Comparison of ENCODE assay signal across 9 cellular contexts in genomic region chr15:58865420-58865880, GRCh38.
DNase-seq lines count a peak whose midpoint lies in the region; ATAC-seq, FAIRE-seq and TF ChIP-seq lines count a peak whose summit lies in the region.
"Had no signal": no experiment of that assay in that cellular context is flagged by ENCODE, and none has a peak within 500 bp of the region (broad histone marks: within the 10 kb centered on the region; RNA-seq: fewer than 3 reads in every experiment).

No MANE protein-coding gene starts in this region.

- CTCF ChIA-PET in IMR-90 (lab: Yijun Ruan, JAX): no interaction called here
- CTCF ChIA-PET in HepG2 (lab: Yijun Ruan, JAX; ENCODE audit: low intra/inter-chr PET ratio, low total read pairs): no interaction called here

- BruUV-seq in IMR-90 (replicated peaks; lab: Mats Ljungman, UMichigan): no TSS peak
- BruUV-seq in HepG2 (replicated peaks; lab: Mats Ljungman, UMichigan): TSS peak; percentile 72

- no peaks in the 10 kb centered on the region for H3K27me3 ChIP-seq in IMR-90 (ENCODE audit: control insufficient read depth, insufficient read depth, low read length)
- H3K27me3 ChIP-seq in HepG2 (ENCODE audit: control insufficient read depth in 1 of 2, insufficient read depth in 2 of 2, low read length in 2 of 2): no peaks in the 10 kb centered on the region; a peak in 1 of 5 replicates
- peaks cover 0 to 4% (median 0%) of the 10 kb centered on the region in 5 donors for H3K27me3 ChIP-seq in subcutaneous abdominal adipose tissue (ENCODE audit: control insufficient read depth in 5 of 5, insufficient read depth in 4 of 5, low read length in 5 of 5)

- no peak overlapping the region for H2BK5ac ChIP-seq in IMR-90 (ENCODE audit: low read depth, low read length, poor library complexity, severe bottlenecking)

- H2AFZ ChIP-seq in IMR-90 (replicated peaks; ENCODE audit: low read length, poor library complexity): peak overlapping the region; percentile 88
- H2AFZ ChIP-seq in HepG2 (ENCODE audit: low read length): no peak overlapping the region

- H3K79me1 ChIP-seq in IMR-90 (ENCODE audit: low read depth in 1 of 2, low read length in 2 of 2): no peaks in the 10 kb centered on the region

- H3K56ac ChIP-seq in IMR-90 (ENCODE audit: extremely low read depth, insufficient read depth, low read length): no peak overlapping the region

- no peaks in the 10 kb centered on the region for H3K36me3 ChIP-seq in IMR-90 (ENCODE audit: control insufficient read depth, insufficient read depth, low read length)
- peaks cover 3 to 29% of the 10 kb centered on the region in 2 experiments; a peak in 4 of 5 replicates for H3K36me3 ChIP-seq in HepG2 (replicated peaks in 1 of 2; ENCODE audit: control insufficient read depth in 1 of 2, insufficient read depth in 2 of 2, low read length in 2 of 2)
- no peaks in the 10 kb centered on the region for H3K36me3 ChIP-seq in subcutaneous abdominal adipose tissue (ENCODE audit: control insufficient read depth in 5 of 5, insufficient read depth in 5 of 5, low read length in 5 of 5)

- H3K9ac ChIP-seq in IMR-90 (ENCODE audit: low read depth, low read length) (no peak overlapping the region), HepG2 (ENCODE audit: insufficient read depth, low read depth, low read length) (peak overlapping the region; percentile 87), subcutaneous abdominal adipose tissue (ENCODE audit: low read length in 5 of 5) (peak overlapping the region; percentile 16 to 77 (median 60))

- peak overlapping the region; percentile 11 to 56; a peak in 2 of 4 replicates for H4K8ac ChIP-seq in IMR-90 (ENCODE audit: low read depth in 2 of 2, low read length in 2 of 2)

- no peak overlapping the region; the same call in 1 of the 2 replicates for H2BK20ac ChIP-seq in IMR-90 (ENCODE audit: low read depth, low read length)

- no peak for TF ChIP-seq RAD21 in IMR-90 (IDR thresholded peaks at IDR 0.05; ENCODE audit: low read length)
- no peak for TF ChIP-seq RAD21 in HepG2 (CRISPR knock-in tag; IDR thresholded peaks at IDR 0.05)

- no peak overlapping the region; the same call in 1 of the 2 replicates for H3K18ac ChIP-seq in IMR-90 (ENCODE audit: low read depth, low read length)

- WGBS in IMR-90 (ENCODE audit: extremely low coverage in 2 of 2, insufficient read length in 1 of 2), 2 experiments: 62% methylated on average over 3 of the region's 15 CpGs; no CpG with 5 or more reads in 1 of the 2 experiments
- 3% methylated on average over 7 of the region's 15 CpGs for WGBS in HepG2 (ENCODE audit: low lambda C conversion rate)

- no peak for TF ChIP-seq POLR2A in IMR-90 (IDR thresholded peaks at IDR 0.05; ENCODE audit: low read depth, low read length)
- peak; percentile 75 to 95 for TF ChIP-seq POLR2A in HepG2 (IDR thresholded peaks at IDR 0.05; ENCODE audit: insufficient read depth in 1 of 2, low read depth in 2 of 2, low read length in 2 of 2)

- ATAC-seq in IMR-90 (ENCODE audit: low read depth) (peak; percentile 28), HepG2 (peak; percentile 48), left colon (no peak)

- H2AK5ac ChIP-seq in IMR-90 (ENCODE audit: low read depth, low read length): no peak overlapping the region

- no peaks in the 10 kb centered on the region for H3K9me1 ChIP-seq in IMR-90 (ENCODE audit: insufficient read depth, low read length)

- DNase-seq in IMR-90 (no peak), choroid plexus epithelial cell (ENCODE audit: low read depth) (no peak), HepG2 (ENCODE audit: low spot score) (peak; percentile 64), left colon (no peak), NCI-H146 (lab: John Stamatoyannopoulos, UW) (no peak), AML-193 (lab: John Stamatoyannopoulos, UW) (no peak)
- DNase-seq: NCI-H187 had no signal

- peaks cover 43% of the 10 kb centered on the region for H3K79me2 ChIP-seq in HepG2 (ENCODE audit: insufficient read depth, low read length)

- TF ChIP-seq CTCF in IMR-90 (conservative IDR thresholded peaks at IDR 0.05; ENCODE audit: low read depth, low read length) (no peak), choroid plexus epithelial cell (conservative IDR thresholded peaks at IDR 0.05; ENCODE audit: low read depth, low read length) (no peak), HepG2 (CRISPR knock-in tag; IDR thresholded peaks at IDR 0.05) (no peak)

- no peaks in the 10 kb centered on the region for H4K20me1 ChIP-seq in IMR-90 (ENCODE audit: insufficient read depth, low read length)
- H4K20me1 ChIP-seq in HepG2 (ENCODE audit: insufficient read depth, low read length): peaks cover 12% of the 10 kb centered on the region

- H3K14ac ChIP-seq in IMR-90 (replicated peaks; ENCODE audit: low read depth, low read length): no peak overlapping the region

- H3K4me2 ChIP-seq in IMR-90 (ENCODE audit: low read depth, low read length) (no peak overlapping the region), HepG2 (ENCODE audit: low read depth, low read length) (peak overlapping the region; percentile 82)

- no peak for TF ChIP-seq EP300 in HepG2 (IDR thresholded peaks at IDR 0.05; ENCODE audit: low read depth in 2 of 2, low read length in 2 of 2)
- no peak for TF ChIP-seq EP300 in HepG2 (CRISPR knock-in tag; IDR thresholded peaks at IDR 0.05; ENCODE audit: borderline replicate concordance)

- peak overlapping the region; percentile 75; the same call in 1 of the 2 replicates for H4K5ac ChIP-seq in IMR-90 (ENCODE audit: low read depth, low read length)

- in situ Hi-C loops in IMR-90 (cut with MboI; ENCODE audit: low sequenced_read_pairs): no loop called here
- in situ Hi-C loops in HepG2 (cut with HindIII; ENCODE audit: extremely low pct_ligation_motif_present, low pct_unique_long_range_greater_than_20kb): no loop called here

- H3K4me3 ChIP-seq in IMR-90 (ENCODE audit: insufficient read depth, low read depth, low read length) (no peak overlapping the region), choroid plexus epithelial cell (ENCODE audit: low read depth, low read length) (peak overlapping the region; percentile 54), HepG2 (replicated peaks in 1 of 3; ENCODE audit: insufficient read depth in 1 of 3, low read depth in 2 of 3, low read length in 3 of 3) (peak overlapping the region; percentile 80 to 86 (median 82)), subcutaneous abdominal adipose tissue (ENCODE audit: low read depth in 1 of 5, low read length in 5 of 5) (peak overlapping the region; percentile 61 to 90 (median 75))

- H3K4me1 ChIP-seq in IMR-90 (ENCODE audit: control insufficient read depth, insufficient read depth, low read length): no peaks in the 10 kb centered on the region; the same call in 1 of the 2 replicates
- H3K4me1 ChIP-seq in HepG2 (ENCODE audit: insufficient read depth, low read length): peaks cover 34% of the 10 kb centered on the region
- H3K4me1 ChIP-seq in subcutaneous abdominal adipose tissue (ENCODE audit: control insufficient read depth in 5 of 5, insufficient read depth in 5 of 5, low read length in 5 of 5): peaks cover 0 to 15% (median 13%) of the 10 kb centered on the region in 5 donors

- H2BK120ac ChIP-seq in IMR-90 (ENCODE audit: low read depth, low read length): no peak overlapping the region; the same call in 1 of the 2 replicates

- peak overlapping the region; percentile 37 for H2AK9ac ChIP-seq in IMR-90 (replicated peaks; ENCODE audit: low read depth, low read length, poor library complexity)

- peak overlapping the region; percentile 37; the same call in 1 of the 2 replicates for H4K91ac ChIP-seq in IMR-90 (ENCODE audit: insufficient read depth, low read depth, low read length)

- POLR2A ChIA-PET in IMR-90 (lab: Charles Lee; ENCODE audit: unreplicated experiment) (interaction anchor here (0.6 to 1.0 kb wide), 2 partner anchors 90 to 115 kb away, joined by 3 read pairs; no protein-coding TSS in a partner anchor), HepG2 (lab: Yijun Ruan, JAX) (interaction anchor here (0.5 to 3.0 kb wide), 16 partner anchors 11 to 1379 kb away, joined by 3 to 67 read pairs (median 4); partner anchors contain the start of genes ADAM10 and MINDY2)

- intact Hi-C loops in IMR-90 (cut with micrococcal nuclease): no loop called here
- intact Hi-C loops in HepG2 (cut with micrococcal nuclease; ENCODE audit: unreplicated experiment): loop anchor here (5.0 kb wide), 1 partner anchor 67 kb away; the partner anchor contains the start of gene SLTM
- intact Hi-C loops in left colon (cut with DNase I, micrococcal nuclease): no loop called here

- no peak overlapping the region for H3K27ac ChIP-seq in IMR-90 (ENCODE audit: insufficient read depth, low read length)
- H3K27ac ChIP-seq in HepG2 (ENCODE audit: extremely low read length, insufficient read depth, low read length): peak overlapping the region; percentile 98
- H3K27ac ChIP-seq in subcutaneous abdominal adipose tissue (ENCODE audit: low read depth, low read length): peak overlapping the region; percentile 60

- no peak overlapping the region for H3K23ac ChIP-seq in IMR-90 (ENCODE audit: low read depth, low read length)

- H3K4ac ChIP-seq in IMR-90 (ENCODE audit: low read depth, low read length): peak overlapping the region; percentile 79

- peak; percentile 42 for FAIRE-seq in HepG2 (lab: Jason Lieb, UNC)
- FAIRE-seq: islet of Langerhans had no signal

- H3K9me3 ChIP-seq in IMR-90 (ENCODE audit: control insufficient read depth, insufficient read depth, low read length) (peaks cover 3% of the 10 kb centered on the region; the same call in 1 of the 2 replicates), HepG2 (ENCODE audit: low read length) (no peaks in the 10 kb centered on the region), subcutaneous abdominal adipose tissue (ENCODE audit: control insufficient read depth in 5 of 5, low read length in 5 of 5) (no peaks in the 10 kb centered on the region)

- H2BK15ac ChIP-seq in IMR-90 (ENCODE audit: low read depth, low read length): no peak overlapping the region

- dilution Hi-C loops in IMR-90 (cut with HindIII; ENCODE audit: low sequenced_read_pairs, unreplicated experiment): no loop called here

TF ChIP-seq in IMR-90, 13 proteins besides CTCF, POLR2A, EP300 and RAD21 (continues in another document):
- TF ChIP-seq RCOR1 (IDR thresholded peaks at IDR 0.05; ENCODE audit: insufficient replicate concordance, low read length): no peak
- TF ChIP-seq CHD1 (IDR thresholded peaks at IDR 0.05; ENCODE audit: low read depth, low read length): no peak
- no peak for TF ChIP-seq BHLHE40 (IDR thresholded peaks at IDR 0.05; ENCODE audit: low read depth, low read length)

TF ChIP-seq in HepG2, 621 proteins besides CTCF, POLR2A, EP300 and RAD21 (continues in another document):
- TF ChIP-seq TOPORS (CRISPR knock-in tag; IDR thresholded peaks at IDR 0.05) (no peak), ZNF776 (CRISPR knock-in tag; IDR thresholded peaks at IDR 0.05) (no peak), MYNN (CRISPR knock-in tag; IDR thresholded peaks at IDR 0.05; ENCODE audit: low read depth) (no peak), SP1 (IDR thresholded peaks at IDR 0.05) (no peak), SP1 (CRISPR knock-in tag; IDR thresholded peaks at IDR 0.05) (no peak), ZNF235 (CRISPR knock-in tag; IDR thresholded peaks at IDR 0.05; ENCODE audit: borderline replicate concordance) (no peak), NR2C2 (CRISPR knock-in tag; IDR thresholded peaks at IDR 0.05; ENCODE audit: borderline replicate concordance) (0 out of 2 replicates have a peak, but pooled peaks have one; percentile 29), STAG1 (CRISPR knock-in tag; IDR thresholded peaks at IDR 0.05) (0 out of 2 replicates have a peak, but pooled peaks have one; percentile 3), REL (CRISPR knock-in tag; conservative IDR thresholded peaks at IDR 0.05) (no peak; the same call in 1 of the 2 replicates)
